8 cellular contexts compared by ENCODE assay signal in genomic region chr1:32239335-32239734, GRCh38.
DNase-seq lines count a peak whose midpoint lies in the region; ATAC-seq and TF ChIP-seq lines count a peak whose summit lies in the region.

No MANE protein-coding gene starts in this region.

- H3K4me2 ChIP-seq in parathyroid adenoma (ENCODE audit: low read length) = peak overlapping the region; percentile 92

- intact Hi-C loops in dendritic cell treated with granulocyte-macrophage colony-stimulating factor and Interleukin-4, amounts not matched to agents 40 ng/mL and 50 ng/mL, for 4 days (cut with micrococcal nuclease) = no loop called here

- peaks cover 33% of the 10 kb centered on the region for H3K27me3 Mint-ChIP-seq in dendritic cell treated with granulocyte-macrophage colony-stimulating factor and Interleukin-4, amounts not matched to agents 40 ng/mL and 50 ng/mL, for 4 days

- H2AFZ ChIP-seq in parathyroid adenoma = no peak overlapping the region

- no peaks in the 10 kb centered on the region for H3K9me3 ChIP-seq in parathyroid adenoma (ENCODE audit: control insufficient read depth, low read length)

- H3K4me3 ChIP-seq in parathyroid adenoma (ENCODE audit: low read depth, low read length) = no peak overlapping the region

- no peak overlapping the region for H3K4me3 Mint-ChIP-seq in dendritic cell treated with granulocyte-macrophage colony-stimulating factor and Interleukin-4, amounts not matched to agents 40 ng/mL and 50 ng/mL, for 4 days

- peak overlapping the region; percentile 3 for H3K27ac Mint-ChIP-seq in dendritic cell treated with granulocyte-macrophage colony-stimulating factor and Interleukin-4, amounts not matched to agents 40 ng/mL and 50 ng/mL, for 4 days

- no peak overlapping the region for H3K27ac ChIP-seq in parathyroid adenoma

- no peaks in the 10 kb centered on the region for H3K79me2 ChIP-seq in parathyroid adenoma

- ATAC-seq in HG02884 (IDR thresholded peaks at IDR 0.05; ENCODE audit: unreplicated experiment) = no peak
- no peak for ATAC-seq in HG03571 (IDR thresholded peaks at IDR 0.05; ENCODE audit: unreplicated experiment)

- peak; percentile 52 for DNase-seq in NCI-H146 (lab: John Stamatoyannopoulos, UW)
- no peak for DNase-seq in NCI-H146 treated with DMSO at 0.1 percent for 48 hours (lab: John Stamatoyannopoulos, UW; ENCODE audit: unreplicated experiment)
- peak; percentile 78 for DNase-seq in NCI-H2107 treated with DMSO at 0.1 percent for 48 hours (lab: John Stamatoyannopoulos, UW; ENCODE audit: unreplicated experiment)
- no peak for DNase-seq in kidney tubule cell (ENCODE audit: low spot score)

- no peak overlapping the region for H3K9ac ChIP-seq in parathyroid adenoma

- H3K4me1 ChIP-seq in parathyroid adenoma = no peaks in the 10 kb centered on the region

- no peaks in the 10 kb centered on the region for H3K36me3 Mint-ChIP-seq in dendritic cell treated with granulocyte-macrophage colony-stimulating factor and Interleukin-4, amounts not matched to agents 40 ng/mL and 50 ng/mL, for 4 days (ENCODE audit: low read depth)

- H3K27me3 ChIP-seq in parathyroid adenoma (ENCODE audit: control insufficient read depth, insufficient read depth, low read length) = no peaks in the 10 kb centered on the region

- no peaks in the 10 kb centered on the region for H3K36me3 ChIP-seq in parathyroid adenoma (ENCODE audit: control insufficient read depth, insufficient read depth, low read length)

- TF ChIP-seq CTCF in parathyroid adenoma (IDR thresholded peaks at IDR 0.05) = no peak

- H3K4me1 Mint-ChIP-seq in dendritic cell treated with granulocyte-macrophage colony-stimulating factor and Interleukin-4, amounts not matched to agents 40 ng/mL and 50 ng/mL, for 4 days (ENCODE audit: low read depth) = peaks cover 28% of the 10 kb centered on the region

- H3K9me3 Mint-ChIP-seq in dendritic cell treated with granulocyte-macrophage colony-stimulating factor and Interleukin-4, amounts not matched to agents 40 ng/mL and 50 ng/mL, for 4 days = no peaks in the 10 kb centered on the region

Comparison
In these comparisons a context has a peak if more than half of its experiments do, and no peak if none do; other contexts are left out.
1. DNase-seq: peak in NCI-H146 (single experiment) and NCI-H2107 treated with DMSO at 0.1 percent for 48 hours (single experiment); none in NCI-H146 treated with DMSO at 0.1 percent for 48 hours (single experiment) and kidney tubule cell (single experiment).